In the genomic region with DNA sequence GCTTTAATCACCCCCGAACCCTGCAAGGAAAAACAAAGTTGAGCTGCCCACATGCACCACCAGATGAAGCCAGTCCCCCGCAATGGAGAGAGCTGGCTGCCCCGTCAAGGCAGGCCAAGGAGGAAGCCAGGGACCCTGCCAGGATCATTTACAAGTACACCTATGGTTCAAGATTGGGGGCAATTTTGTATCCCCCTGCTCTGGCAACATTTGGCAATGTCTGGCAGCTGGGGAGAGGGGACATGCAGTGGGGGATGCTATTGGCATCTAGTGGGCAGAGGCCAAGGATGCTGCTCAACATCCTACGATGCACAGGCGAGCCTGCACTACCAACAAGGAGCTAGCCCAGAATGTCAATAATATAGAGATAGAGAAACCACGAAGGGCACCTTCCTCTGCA, we compare ENCODE assay signal across 9 cellular contexts. TPM values are rescaled to one million over a fixed set of nuclear protein-coding genes. Genes with fewer than 3 reads are reported as not detected.
DNase-seq lines count a peak whose midpoint lies in the region; ATAC-seq lines count a peak whose summit lies in the region.
"Had no signal": no experiment of that assay in that cellular context is flagged by ENCODE, and none has a peak within 500 bp of the region (broad histone marks: within the 10 kb centered on the region; RNA-seq: fewer than 3 reads in every experiment).

No MANE protein-coding gene starts in this region.

- H3K4me3 Mint-ChIP-seq in activated T-cell treated with anti-CD3 and anti-CD28 coated beads, Interleukin-2, amount 50 U/mL, for 4 hours, result peak overlapping the region; percentile 97
- peak overlapping the region; percentile 79 for H3K4me3 Mint-ChIP-seq in activated CD4-positive, alpha-beta memory T cell treated with anti-CD3 and anti-CD28 coated beads for 36 hours

- H3K9me3 Mint-ChIP-seq in activated T-cell treated with anti-CD3 and anti-CD28 coated beads, Interleukin-2, amount 50 U/mL, for 4 hours, result no peaks in the 10 kb centered on the region
- no peaks in the 10 kb centered on the region for H3K9me3 Mint-ChIP-seq in activated CD4-positive, alpha-beta memory T cell treated with anti-CD3 and anti-CD28 coated beads for 36 hours

- H3K27me3 ChIP-seq in iPS-18a (ENCODE audit: control insufficient read depth, insufficient read depth, low read length), result no peaks in the 10 kb centered on the region
- no peaks in the 10 kb centered on the region for H3K27me3 ChIP-seq in subcutaneous abdominal adipose tissue (ENCODE audit: control insufficient read depth in 5 of 5, insufficient read depth in 4 of 5, low read length in 5 of 5)

- CTCF ChIA-PET in activated CD4-positive, alpha-beta memory T cell treated with anti-CD3 and anti-CD28 coated beads for 36 hours (lab: Charles Lee), result interaction anchor here (1.2 to 8.1 kb wide), 7 partner anchors 12 to 71 kb away, joined by 4 to 114 read pairs (median 8); partner anchors contain the start of genes ANKRD36B, COX5B and ZAP70

- H3K36me3 ChIP-seq in iPS-18a (ENCODE audit: control insufficient read depth, low read depth, low read length) (peaks cover 18% of the 10 kb centered on the region), subcutaneous abdominal adipose tissue (ENCODE audit: control insufficient read depth in 5 of 5, insufficient read depth in 5 of 5, low read length in 5 of 5) (peaks cover 0 to 35% (median 28%) of the 10 kb centered on the region in 5 donors)

- H3K9ac ChIP-seq in iPS-18a (ENCODE audit: low read length) (no peak overlapping the region), subcutaneous abdominal adipose tissue (ENCODE audit: low read length in 5 of 5) (no peak overlapping the region)

- H3K4me3 ChIP-seq in iPS-18a (ENCODE audit: low read length) (peak overlapping the region; percentile 79), subcutaneous abdominal adipose tissue (ENCODE audit: low read depth in 1 of 5, low read length in 5 of 5) (peak overlapping the region in 4 of 5 donors; percentile 78 to 91 (median 84))

- no peak overlapping the region for H3K27ac ChIP-seq in iPS-18a (ENCODE audit: low read length)
- no peak overlapping the region for H3K27ac ChIP-seq in subcutaneous abdominal adipose tissue (ENCODE audit: low read depth, low read length)

- no peak for DNase-seq in activated T-cell treated with anti-CD3 and anti-CD28 coated beads, Interleukin-2, amount 50 U/mL, for 4 hours
- DNase-seq in activated T-cell treated with anti-CD3 and anti-CD28 coated beads for 4 hours (no peak), NCI-H226 (no peak), dermis blood vessel endothelial cell (no peak), NCI-H526 (lab: John Stamatoyannopoulos, UW) (no peak)
- no peak for DNase-seq in activated CD4-positive, alpha-beta memory T cell treated with anti-CD3 and anti-CD28 coated beads for 36 hours
- DNase-seq: stimulated activated CD4-positive, alpha-beta T cell treated with anti-CD3 and anti-CD28 coated beads, Interleukin-12 subunit alpha, Interleukin-12 subunit beta, amount 100 ng/mL, for 4 hours had no signal

- H3K4me1 Mint-ChIP-seq in activated T-cell treated with anti-CD3 and anti-CD28 coated beads, Interleukin-2, amount 50 U/mL, for 4 hours (ENCODE audit: low read depth), result peaks cover 27% of the 10 kb centered on the region
- peaks cover 27% of the 10 kb centered on the region for H3K4me1 Mint-ChIP-seq in activated CD4-positive, alpha-beta memory T cell treated with anti-CD3 and anti-CD28 coated beads for 36 hours (ENCODE audit: low read depth)

- POLR2A ChIA-PET in activated CD4-positive, alpha-beta memory T cell treated with anti-CD3 and anti-CD28 coated beads for 36 hours (lab: Charles Lee), result interaction anchor here (0.9 to 6.4 kb wide), 8 partner anchors 11 to 72 kb away, joined by 4 to 191 read pairs (median 10); partner anchors contain the start of genes ANKRD36B, COX5B and ZAP70

- H3K9me3 ChIP-seq in iPS-18a (ENCODE audit: control insufficient read depth, low read depth, low read length) (no peaks in the 10 kb centered on the region), subcutaneous abdominal adipose tissue (ENCODE audit: control insufficient read depth in 5 of 5, low read length in 5 of 5) (no peaks in the 10 kb centered on the region)

- intact Hi-C loops in activated CD4-positive, alpha-beta memory T cell treated with anti-CD3 and anti-CD28 coated beads for 36 hours (cut with micrococcal nuclease), result loop anchor here (5.0 kb wide), 2 partner anchors 85 to 795 kb away; no protein-coding TSS in a partner anchor

- no peak for ATAC-seq in activated T-cell treated with anti-CD3 and anti-CD28 coated beads, Interleukin-2, amount 50 U/mL, for 4 hours

- peaks cover 15% of the 10 kb centered on the region for H3K36me3 Mint-ChIP-seq in activated T-cell treated with anti-CD3 and anti-CD28 coated beads, Interleukin-2, amount 50 U/mL, for 4 hours (ENCODE audit: insufficient read depth)
- H3K36me3 Mint-ChIP-seq in activated CD4-positive, alpha-beta memory T cell treated with anti-CD3 and anti-CD28 coated beads for 36 hours, result peaks cover 24% of the 10 kb centered on the region

- no peaks in the 10 kb centered on the region for H3K27me3 Mint-ChIP-seq in activated T-cell treated with anti-CD3 and anti-CD28 coated beads, Interleukin-2, amount 50 U/mL, for 4 hours (ENCODE audit: low read depth)
- no peaks in the 10 kb centered on the region for H3K27me3 Mint-ChIP-seq in activated CD4-positive, alpha-beta memory T cell treated with anti-CD3 and anti-CD28 coated beads for 36 hours

- H3K4me1 ChIP-seq in iPS-18a (ENCODE audit: control insufficient read depth, low read depth, low read length) (peaks cover 10% of the 10 kb centered on the region), subcutaneous abdominal adipose tissue (ENCODE audit: control insufficient read depth in 5 of 5, insufficient read depth in 5 of 5, low read length in 5 of 5) (peaks cover 9 to 35% (median 33%) of the 10 kb centered on the region in 5 donors)

- peak overlapping the region; percentile 49 for H3K27ac Mint-ChIP-seq in activated CD4-positive, alpha-beta memory T cell treated with anti-CD3 and anti-CD28 coated beads for 36 hours

RNA-seq across cellular contexts. Expression of gene ACTR1B, which starts 1.9 kb away (rescaled TPM):
- 10 to 100 TPM; 66.3 to 70.7 (median 67.1) TPM for total RNA-seq in activated T-cell treated with anti-CD3 and anti-CD28 coated beads, Interleukin-2, amount 50 U/mL, for 4 hours
- total RNA-seq in activated CD4-positive, alpha-beta memory T cell treated with anti-CD3 and anti-CD28 coated beads for 36 hours, result 100 to 1,000 TPM; 113 to 114 TPM
- 76.3 and 81.2 TPM in 2 replicates for total RNA-seq in dermis blood vessel endothelial cell

RNA-seq across cellular contexts. Expression of gene C2orf92, which starts 7.6 kb away (rescaled TPM):
- 1 to 10 TPM; 3.3 to 4.4 (median 4.0) TPM for total RNA-seq in activated T-cell treated with anti-CD3 and anti-CD28 coated beads, Interleukin-2, amount 50 U/mL, for 4 hours
- total RNA-seq in activated CD4-positive, alpha-beta memory T cell treated with anti-CD3 and anti-CD28 coated beads for 36 hours, result 1 to 10 TPM; 4.5 to 4.8 TPM
- 0.88 and 3.4 TPM in 2 replicates for total RNA-seq in dermis blood vessel endothelial cell

RNA-seq across cellular contexts. Expression of gene COX5B, which starts 16.1 kb away (rescaled TPM):
- 100 to 1,000 TPM; 198 to 216 (median 215) TPM for total RNA-seq in activated T-cell treated with anti-CD3 and anti-CD28 coated beads, Interleukin-2, amount 50 U/mL, for 4 hours
- 100 to 1,000 TPM; 215 to 217 TPM for total RNA-seq in activated CD4-positive, alpha-beta memory T cell treated with anti-CD3 and anti-CD28 coated beads for 36 hours
- total RNA-seq in dermis blood vessel endothelial cell, result 148 and 337 TPM in 2 replicates

RNA-seq across cellular contexts. Expression of gene ZAP70, which starts 51.4 kb away (rescaled TPM):
- total RNA-seq in activated T-cell treated with anti-CD3 and anti-CD28 coated beads, Interleukin-2, amount 50 U/mL, for 4 hours, result 100 to 1,000 TPM; 156 to 194 (median 186) TPM
- total RNA-seq in activated CD4-positive, alpha-beta memory T cell treated with anti-CD3 and anti-CD28 coated beads for 36 hours, result 100 to 1,000 TPM; 160 to 166 TPM
- 0.09 TPM in 1 of 2 replicates, not detected in the other for total RNA-seq in dermis blood vessel endothelial cell
